ENCODE assay signal across 1 cellular context in genomic region chr22:27719033-27719341, GRCh38.
TF ChIP-seq lines count a peak whose summit lies in the region.

No MANE protein-coding gene starts in this region.

TF ChIP-seq in HCT116, 20 proteins besides CTCF, POLR2A, EP300 and RAD21 (continued from another document):
- TF ChIP-seq CBX3 (IDR thresholded peaks at IDR 0.05; ENCODE audit: low read depth), result no peak
- TF ChIP-seq, protein P1, sequence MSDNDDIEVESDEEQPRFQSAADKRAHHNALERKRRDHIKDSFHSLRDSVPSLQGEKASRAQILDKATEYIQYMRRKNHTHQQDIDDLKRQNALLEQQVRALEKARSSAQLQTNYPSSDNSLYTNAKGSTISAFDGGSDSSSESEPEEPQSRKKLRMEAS (IDR thresholded peaks at IDR 0.05), result no peak
- TF ChIP-seq SRF (IDR thresholded peaks at IDR 0.05; ENCODE audit: low read depth), result no peak
